ENCODE assay signal across 8 cellular contexts in genomic region chr6:159968295-159969203, GRCh38. TPM values are rescaled to one million over a fixed set of nuclear protein-coding genes. Genes with fewer than 3 reads are reported as not detected.
DNase-seq lines count a peak whose midpoint lies in the region; ATAC-seq, FAIRE-seq and TF ChIP-seq lines count a peak whose summit lies in the region.

IGF2R (plus strand) TSS chr6:159969082; CDS start chr6:159969247, 165 bp downstream.

- DNase-seq in COLO668 (lab: John Stamatoyannopoulos, UW; ENCODE audit: unreplicated experiment), result peak; percentile 94
- DNase-seq in NOMO-1 treated with dmso at 0.1 percent for 144 hours (lab: John Stamatoyannopoulos, UW; ENCODE audit: unreplicated experiment), result peak; percentile 77
- DNase-seq in activated CD8-positive, alpha-beta memory T cell treated with anti-CD3 and anti-CD28 coated beads, Interleukin-2, amount 10 ng/mL, durations not matched to agents 7 days and 5 days, result peak; percentile 96
- DNase-seq in H1 (ENCODE audit: low read depth in 1 of 2, low spot score in 2 of 2), result peak in 1 of 2 experiments; percentile 90
- DNase-seq in mesendoderm, result peak; percentile 95
- peak; percentile 89 for DNase-seq in stimulated activated CD8-positive, alpha-beta memory T cell treated with anti-CD3 and anti-CD28 coated beads, Interleukin-12 subunit alpha, Interleukin-12 subunit beta, amount 100 ng/mL, for 4 hours (ENCODE audit: low read depth)

- H3K18ac ChIP-seq in H1 (ENCODE audit: extremely low read depth, low read length), result peak within 1 kb of the TSS; percentile 76
- H3K18ac ChIP-seq in mesendoderm (ENCODE audit: low read length), result peak within 1 kb of the TSS; percentile 82

- H3K4me3 Mint-ChIP-seq in activated CD8-positive, alpha-beta memory T cell treated with anti-CD3 and anti-CD28 coated beads, Interleukin-2, amount 10 ng/mL, durations not matched to agents 7 days and 5 days, result peak within 1 kb of the TSS; percentile 92

- H3K14ac ChIP-seq in H1 (ENCODE audit: insufficient read length), result no peak within 1 kb of the TSS

- H4K20me1 ChIP-seq in H1 (replicated peaks in 1 of 2; ENCODE audit: control insufficient read depth in 1 of 2, insufficient read depth in 2 of 2, low read length in 2 of 2), result peaks cover 2 to 6% of the 10 kb centered on the region in 2 experiments

- no peak within 1 kb of the TSS for H3K23ac ChIP-seq in H1 (ENCODE audit: insufficient read length)
- H3K23ac ChIP-seq in mesendoderm (ENCODE audit: low read length), result peak within 1 kb of the TSS; percentile 94

- H3K27ac ChIP-seq in H1 (ENCODE audit: low read depth, low read length), result peak within 1 kb of the TSS; percentile 43
- peak within 1 kb of the TSS; percentile 68 for H3K27ac ChIP-seq in mesendoderm (ENCODE audit: low read depth, low read length)

- peak within 1 kb of the TSS; percentile 65 for H3K4ac ChIP-seq in H1 (replicated peaks; ENCODE audit: insufficient read length, low read depth, low read length)
- H3K4ac ChIP-seq in mesendoderm (ENCODE audit: low read depth, low read length), result peak within 1 kb of the TSS; percentile 78

- H3K9ac ChIP-seq in H1 (replicated peaks in 1 of 4; ENCODE audit: extremely low read depth in 1 of 4, low read depth in 3 of 4, low read length in 3 of 4), result peak within 1 kb of the TSS; percentile 74 to 99 (median 80)
- peak within 1 kb of the TSS; percentile 91 for H3K9ac ChIP-seq in mesendoderm (ENCODE audit: low read length)

- H3K27me3 ChIP-seq in H1 (replicated peaks in 1 of 4; ENCODE audit: control insufficient read depth in 3 of 4, extremely low read depth in 1 of 4, insufficient read depth in 3 of 4, low read length in 3 of 4) (peaks cover 0 to 3% (median 0%) of the 10 kb centered on the region in 4 experiments; a peak in 1 of 7 replicates), mesendoderm (ENCODE audit: insufficient read depth, low read length, poor library complexity) (no peaks in the 10 kb centered on the region)

- TF ChIP-seq CTCF in H1 (IDR thresholded peaks at IDR 0.05; ENCODE audit: control extremely low read depth in 1 of 3, insufficient read depth in 1 of 3, low read depth in 1 of 3, low read length in 3 of 3), result no peak

- peaks cover 9% of the 10 kb centered on the region for H3K79me1 ChIP-seq in H1 (ENCODE audit: low read depth, low read length)
- no peaks in the 10 kb centered on the region for H3K79me1 ChIP-seq in mesendoderm (ENCODE audit: low read length)

- peak; percentile 84 for ATAC-seq in GM19455 (IDR thresholded peaks at IDR 0.05; ENCODE audit: unreplicated experiment)
- peak; percentile 31 for ATAC-seq in HG03575 (IDR thresholded peaks at IDR 0.05; ENCODE audit: extremely low read depth, insufficient number of reproducible peaks, low FRiP score, unreplicated experiment)
- peak; percentile 91 for ATAC-seq in activated CD8-positive, alpha-beta memory T cell treated with anti-CD3 and anti-CD28 coated beads, Interleukin-2, amount 10 ng/mL, durations not matched to agents 7 days and 5 days

- H2BK20ac ChIP-seq in H1 (ENCODE audit: low read length), result no peak within 1 kb of the TSS

- peaks cover 5% of the 10 kb centered on the region for H3K23me2 ChIP-seq in H1 (ENCODE audit: low read depth, low read length)

- H2BK120ac ChIP-seq in H1 (replicated peaks; ENCODE audit: low read depth, low read length) (no peak within 1 kb of the TSS), mesendoderm (ENCODE audit: low read depth, low read length) (no peak within 1 kb of the TSS)

- H2AK5ac ChIP-seq in H1 (ENCODE audit: low read depth, low read length) (no peak within 1 kb of the TSS), mesendoderm (ENCODE audit: low read length) (no peak within 1 kb of the TSS)

- H3K36me3 Mint-ChIP-seq in activated CD8-positive, alpha-beta memory T cell treated with anti-CD3 and anti-CD28 coated beads, Interleukin-2, amount 10 ng/mL, durations not matched to agents 7 days and 5 days, result peaks cover 6% of the 10 kb centered on the region

- H2BK15ac ChIP-seq in H1 (ENCODE audit: low read length), result peak within 1 kb of the TSS; percentile 94; the same call in 1 of the 2 replicates
- no peak within 1 kb of the TSS for H2BK15ac ChIP-seq in mesendoderm (replicated peaks; ENCODE audit: low read depth)

- H2BK5ac ChIP-seq in H1 (ENCODE audit: low read depth, low read length) (peak within 1 kb of the TSS; percentile 77; the same call in 1 of the 2 replicates), mesendoderm (ENCODE audit: low read length) (peak within 1 kb of the TSS; percentile 55)

- H3K27me3 Mint-ChIP-seq in activated CD8-positive, alpha-beta memory T cell treated with anti-CD3 and anti-CD28 coated beads, Interleukin-2, amount 10 ng/mL, durations not matched to agents 7 days and 5 days, result peaks cover 19% of the 10 kb centered on the region

- H3K4me3 ChIP-seq in H1 (ENCODE audit: extremely low read depth in 1 of 4, insufficient read depth in 2 of 4, low read depth in 3 of 4, low read length in 4 of 4) (peak within 1 kb of the TSS; percentile 80 to 96 (median 81)), mesendoderm (ENCODE audit: low read length) (peak within 1 kb of the TSS; percentile 80)

- H4K8ac ChIP-seq in H1 (ENCODE audit: extremely low read depth, insufficient read depth, low read length) (peak within 1 kb of the TSS; percentile 93), mesendoderm (ENCODE audit: low read depth, low read length) (no peak within 1 kb of the TSS)

- H4K5ac ChIP-seq in H1 (ENCODE audit: insufficient read length, low read depth, low read length), result peak within 1 kb of the TSS; percentile 97
- peak within 1 kb of the TSS; percentile 92 for H4K5ac ChIP-seq in mesendoderm (ENCODE audit: low read length)

- peaks cover 28 to 39% of the 10 kb centered on the region in 2 experiments for H3K79me2 ChIP-seq in H1 (ENCODE audit: control insufficient read depth in 1 of 2, insufficient read depth in 2 of 2, low read length in 2 of 2)
- peaks cover 33% of the 10 kb centered on the region for H3K79me2 ChIP-seq in mesendoderm (ENCODE audit: control insufficient read depth, insufficient read depth, low read length)

- H3K4me1 ChIP-seq in H1 (replicated peaks in 1 of 4; ENCODE audit: control insufficient read depth in 3 of 4, insufficient read depth in 4 of 4, low read length in 3 of 4) (peaks cover 5 to 19% (median 12%) of the 10 kb centered on the region in 4 experiments; a peak in 5 of 7 replicates), mesendoderm (ENCODE audit: control insufficient read depth, low read depth, low read length) (no peaks in the 10 kb centered on the region)

- H3K56ac ChIP-seq in H1 (replicated peaks; ENCODE audit: insufficient read length, low read depth, low read length) (peak within 1 kb of the TSS; percentile 94), mesendoderm (ENCODE audit: low read length) (peak within 1 kb of the TSS; percentile 94)

- TF ChIP-seq EP300 in H1 (IDR thresholded peaks at IDR 0.05; ENCODE audit: borderline replicate concordance in 1 of 2, low read depth in 2 of 2, low read length in 2 of 2), result 0 out of 3 replicates have a peak, but pooled peaks of 1 of the 2 experiments have one; percentile 14

- no peak for FAIRE-seq in H1 (lab: Jason Lieb, UNC)

- CTCF ChIA-PET in activated CD8-positive, alpha-beta memory T cell treated with anti-CD3 and anti-CD28 coated beads, Interleukin-2, amount 10 ng/mL, durations not matched to agents 7 days and 5 days (lab: Charles Lee), result interaction anchor here (0.8 to 1.5 kb wide), 5 partner anchors 10 to 104 kb away, joined by 3 to 4 read pairs (median 3); no protein-coding TSS in a partner anchor
- CTCF ChIA-PET in H1 (lab: Charles Lee; ENCODE audit: partially characterized antibody), result interaction anchor here (0.8 to 4.1 kb wide), 7 partner anchors 8 to 105 kb away, joined by 3 to 10 read pairs (median 5); no protein-coding TSS in a partner anchor

- H4K91ac ChIP-seq in H1 (replicated peaks; ENCODE audit: insufficient read length, low read length), result peak within 1 kb of the TSS; percentile 3

- TF ChIP-seq RAD21 in H1 (IDR thresholded peaks at IDR 0.05 in 1 of 2, conservative IDR thresholded peaks at IDR 0.05 in 1 of 2; ENCODE audit: low read depth in 2 of 2, low read length in 2 of 2), result no peak

- no peaks in the 10 kb centered on the region for H3K9me3 ChIP-seq in H1 (ENCODE audit: insufficient read depth in 2 of 2, low read depth in 1 of 2, low read length in 1 of 2)

- H3K27ac Mint-ChIP-seq in activated CD8-positive, alpha-beta memory T cell treated with anti-CD3 and anti-CD28 coated beads, Interleukin-2, amount 10 ng/mL, durations not matched to agents 7 days and 5 days, result peak within 1 kb of the TSS; percentile 93

- H3K4me2 ChIP-seq in H1 (ENCODE audit: insufficient read depth in 1 of 2, low read depth in 2 of 2, low read length in 2 of 2) (peak within 1 kb of the TSS; percentile 92 to 93), mesendoderm (ENCODE audit: low read length) (peak within 1 kb of the TSS; percentile 98)

- no peaks in the 10 kb centered on the region for H3K9me3 Mint-ChIP-seq in activated CD8-positive, alpha-beta memory T cell treated with anti-CD3 and anti-CD28 coated beads, Interleukin-2, amount 10 ng/mL, durations not matched to agents 7 days and 5 days (ENCODE audit: low read depth)

- 14% methylated on average over 10 of the region's 68 CpGs; no CpG with 5 or more reads in 1 of the 2 experiments for WGBS in H1 (ENCODE audit: extremely low coverage in 1 of 2, insufficient coverage in 1 of 2, insufficient read length in 1 of 2, insufficient replicate concordance in 2 of 2, low coverage in 1 of 2, low lambda C conversion rate in 2 of 2, missing lambda C conversion rate in 1 of 2), 2 experiments
- WGBS in mesendoderm (ENCODE audit: extremely low coverage, insufficient coverage, low lambda C conversion rate), result no CpG with 5 or more reads among the region's 68 CpGs

- no peaks in the 10 kb centered on the region for H3K36me3 ChIP-seq in H1 (ENCODE audit: control insufficient read depth in 2 of 4, insufficient read depth in 4 of 4, low read length in 3 of 4)
- no peaks in the 10 kb centered on the region for H3K36me3 ChIP-seq in mesendoderm (ENCODE audit: control insufficient read depth, insufficient read depth, low read length)

- H2AFZ ChIP-seq in H1 (ENCODE audit: low read length), result peak within 1 kb of the TSS; percentile 43; the same call in 1 of the 2 replicates

- 0 out of 2 replicates have a peak within 1 kb of the TSS, but pooled peaks have one; percentile 39 for H2BK12ac ChIP-seq in H1 (ENCODE audit: low read depth, low read length)

- peak; percentile 76 to 80 for TF ChIP-seq POLR2A in H1 (IDR thresholded peaks at IDR 0.05; ENCODE audit: control extremely low read depth in 1 of 2, low read depth in 2 of 2, low read length in 2 of 2)

- peaks cover 44% of the 10 kb centered on the region for H3K4me1 Mint-ChIP-seq in activated CD8-positive, alpha-beta memory T cell treated with anti-CD3 and anti-CD28 coated beads, Interleukin-2, amount 10 ng/mL, durations not matched to agents 7 days and 5 days

- POLR2A ChIA-PET in H1 (lab: Charles Lee; ENCODE audit: partially characterized antibody), result interaction anchor here (0.7 to 2.2 kb wide), 5 partner anchors 10 to 178 kb away, joined by 3 to 13 read pairs (median 4); partner anchors contain the start of genes MRPL18 and TCP1

RNA-seq across cellular contexts. Expression of gene IGF2R, which starts in this region (rescaled TPM):
- total RNA-seq in activated CD8-positive, alpha-beta memory T cell treated with anti-CD3 and anti-CD28 coated beads, Interleukin-2, amount 10 ng/mL, durations not matched to agents 7 days and 5 days, result 10 to 100 TPM; 74.5 to 83.1 TPM
- 74.1 and 80.7 TPM in 2 replicates for total RNA-seq in H1 (2021; fragmentation: NEBNext Ultra II Directional; extraction: Animal tissue kit (Norgen Biotek cat#: 25700))
- polyA plus RNA-seq in H1 (2011; rRNA removed), result 20.6 and 27.3 TPM in 2 replicates
- polyA plus RNA-seq in H1 (2011; cell fraction: cytosol; rRNA removed), result 22.1 TPM
- 71.3 TPM for polyA plus RNA-seq in H1 (2011; cell fraction: nucleus; rRNA removed)
- 56.9 to 65.8 TPM (median 64.4 TPM) in 4 replicates for polyA plus RNA-seq in H1 (2012, experiment 1 of 2)
- 9.5 TPM for polyA plus RNA-seq in H1 (2012, experiment 2 of 2)
- 66.8 TPM for polyA plus RNA-seq in H1 (2013, experiment 1 of 2)
- 53.5 TPM for polyA plus RNA-seq in H1 (2013, experiment 2 of 2)
- 94.0 and 116 TPM in 2 replicates for polyA minus RNA-seq in H1 (2011; rRNA and poly(A)+ RNA removed)
- 79.9 TPM for polyA minus RNA-seq in H1 (2011; cell fraction: cytosol; rRNA and poly(A)+ RNA removed)
- polyA minus RNA-seq in H1 (2011; cell fraction: nucleus; rRNA and poly(A)+ RNA removed), result 135 TPM
- polyA plus RNA-seq in mesendoderm (2013, experiment 1 of 2), result 19.9 TPM
- 19.9 TPM for polyA plus RNA-seq in mesendoderm (2013, experiment 2 of 2)

Comparison
In these comparisons a context has a peak if more than half of its experiments do, and no peak if none do; other contexts are left out.
1. ATAC-seq: peak in every context shown above with its lines; median percentile 91 in activated CD8-positive, alpha-beta memory T cell treated with anti-CD3 and anti-CD28 coated beads, Interleukin-2, amount 10 ng/mL, durations not matched to agents 7 days and 5 days; 84 in GM19455; 31 in HG03575.